ENCODE assay signal across 8 cellular contexts in genomic region chr1:236489710-236490377, GRCh38. TPM values are rescaled to one million over a fixed set of nuclear protein-coding genes. Genes with fewer than 3 reads are reported as not detected.
DNase-seq lines count a peak whose midpoint lies in the region; ATAC-seq, FAIRE-seq and TF ChIP-seq lines count a peak whose summit lies in the region.

No MANE protein-coding gene starts in this region.

- no peaks in the 10 kb centered on the region for H3K27me3 ChIP-seq in Loucy (ENCODE audit: insufficient read depth, low read length, poor library complexity, severe bottlenecking)
- H3K27me3 ChIP-seq in SU-DHL-6 (ENCODE audit: low read length) = no peaks in the 10 kb centered on the region
- no peaks in the 10 kb centered on the region for H3K27me3 ChIP-seq in pancreas

- H3K27ac ChIP-seq in SU-DHL-6 (ENCODE audit: low read depth, low read length) = no peak overlapping the region
- no peak overlapping the region for H3K27ac ChIP-seq in pancreas

- H3K4me3 ChIP-seq in GM12875 (ENCODE audit: low read depth, low read length) (no peak overlapping the region), Loucy (ENCODE audit: low read length, poor library complexity, severe bottlenecking) (no peak overlapping the region), SU-DHL-6 (ENCODE audit: insufficient read depth, low read length, poor library complexity, severe bottlenecking) (no peak overlapping the region), pancreas (no peak overlapping the region)

- H3K79me2 ChIP-seq in Loucy (ENCODE audit: insufficient read depth, low read length) (no peaks in the 10 kb centered on the region), SU-DHL-6 (ENCODE audit: insufficient read depth, low read length) (no peaks in the 10 kb centered on the region)

- H3K36me3 ChIP-seq in Loucy (ENCODE audit: insufficient read depth, low read length) (no peaks in the 10 kb centered on the region), SU-DHL-6 (ENCODE audit: low read length) (no peaks in the 10 kb centered on the region), pancreas (no peaks in the 10 kb centered on the region)

- intact Hi-C loops in pancreas (cut with DNase I) = loop anchor here in 1 of 3 donors (5.0 kb wide), 1 partner anchor 383 kb away; no protein-coding TSS in a partner anchor

- DNase-seq in AG20443 (ENCODE audit: low spot score) = peak; percentile 65
- DNase-seq in fibroblast of the conjunctiva (ENCODE audit: low read depth) = peak; percentile 41
- DNase-seq in pancreas = peak in 3 of 6 donors; percentile 32 to 65 (median 61)
- no peak for DNase-seq in activated CD4-positive, CD25-positive, alpha-beta regulatory T cell treated with anti-CD3 and anti-CD28 coated beads, Interleukin-2, amount 50 U/mL, for 72 hours

- H4K20me1 ChIP-seq in Loucy (ENCODE audit: insufficient read depth, low read length, poor library complexity, severe bottlenecking) = no peaks in the 10 kb centered on the region
- no peaks in the 10 kb centered on the region for H4K20me1 ChIP-seq in SU-DHL-6 (ENCODE audit: low read depth, low read length)

- no peak overlapping the region for H3K4me2 ChIP-seq in Loucy (ENCODE audit: low read depth, low read length, poor library complexity, severe bottlenecking)
- H3K4me2 ChIP-seq in SU-DHL-6 (ENCODE audit: low read depth, low read length, poor library complexity, severe bottlenecking) = no peak overlapping the region

- H3K9ac ChIP-seq in Loucy (ENCODE audit: low read depth, low read length, poor library complexity, severe bottlenecking) (no peak overlapping the region), SU-DHL-6 (ENCODE audit: low read length) (no peak overlapping the region)

- H3K9me3 ChIP-seq in Loucy (ENCODE audit: insufficient read depth, low read depth, low read length) = no peaks in the 10 kb centered on the region
- no peaks in the 10 kb centered on the region for H3K9me3 ChIP-seq in SU-DHL-6 (ENCODE audit: insufficient read depth, low read length)
- no peaks in the 10 kb centered on the region for H3K9me3 ChIP-seq in pancreas

- FAIRE-seq in pancreas (lab: Jason Lieb, UNC) = no peak

- H3K9me2 ChIP-seq in Loucy (replicated peaks; ENCODE audit: low read depth, low read length) (no peaks in the 10 kb centered on the region), SU-DHL-6 (replicated peaks; ENCODE audit: insufficient read depth, low read length) (no peaks in the 10 kb centered on the region)

- H2AFZ ChIP-seq in Loucy (ENCODE audit: low read length) (no peak overlapping the region), SU-DHL-6 (ENCODE audit: low read depth, low read length, severe bottlenecking) (no peak overlapping the region)

- TF ChIP-seq CTCF in GM12875 (IDR thresholded peaks at IDR 0.05; ENCODE audit: borderline replicate concordance, insufficient read depth, low read depth, low read length) (0 out of 2 replicates have a peak, but pooled peaks have one; percentile 7), Loucy (conservative IDR thresholded peaks at IDR 0.05; ENCODE audit: low read length) (peak; percentile 72), SU-DHL-6 (IDR thresholded peaks at IDR 0.05; ENCODE audit: insufficient read depth, low read length, poor library complexity, severe bottlenecking) (peak; percentile 43), pancreas (IDR thresholded peaks at IDR 0.05) (peak; percentile 41 to 67 (median 60))

- ATAC-seq in pancreas (peak; percentile 84 to 96 (median 90)), HG02678 (IDR thresholded peaks at IDR 0.05; ENCODE audit: unreplicated experiment) (no peak)

- H3F3A ChIP-seq in Loucy (ENCODE audit: low read depth) = no peaks in the 10 kb centered on the region
- no peaks in the 10 kb centered on the region for H3F3A ChIP-seq in SU-DHL-6 (ENCODE audit: insufficient read depth)

- no peaks in the 10 kb centered on the region for H3K4me1 ChIP-seq in Loucy (ENCODE audit: insufficient read depth, low read length, poor library complexity, severe bottlenecking)
- H3K4me1 ChIP-seq in pancreas = peaks cover 0 to 4% (median 0%) of the 10 kb centered on the region in 3 donors

- 17 to 21% methylated on average over 11 of the region's 11 CpGs for WGBS in pancreas, 2 donors

RNA-seq across cellular contexts. Expression of gene LGALS8, which starts 33.9 kb away (rescaled TPM):
- 10 to 100 TPM; 18.5 to 55.1 (median 27.2) TPM for total RNA-seq in pancreas
- 10 to 100 TPM; 18.8 to 30.7 TPM for polyA plus RNA-seq in pancreas

Comparison
In these comparisons a context has a peak if more than half of its experiments do, and no peak if none do; other contexts are left out.
1. CTCF ChIP-seq: peak in every context shown above with its lines; median percentile 72 in Loucy; 60 in pancreas; 43 in SU-DHL-6; 7 in GM12875.